Comparison of ENCODE assay signal across 8 cellular contexts in the genomic region with DNA sequence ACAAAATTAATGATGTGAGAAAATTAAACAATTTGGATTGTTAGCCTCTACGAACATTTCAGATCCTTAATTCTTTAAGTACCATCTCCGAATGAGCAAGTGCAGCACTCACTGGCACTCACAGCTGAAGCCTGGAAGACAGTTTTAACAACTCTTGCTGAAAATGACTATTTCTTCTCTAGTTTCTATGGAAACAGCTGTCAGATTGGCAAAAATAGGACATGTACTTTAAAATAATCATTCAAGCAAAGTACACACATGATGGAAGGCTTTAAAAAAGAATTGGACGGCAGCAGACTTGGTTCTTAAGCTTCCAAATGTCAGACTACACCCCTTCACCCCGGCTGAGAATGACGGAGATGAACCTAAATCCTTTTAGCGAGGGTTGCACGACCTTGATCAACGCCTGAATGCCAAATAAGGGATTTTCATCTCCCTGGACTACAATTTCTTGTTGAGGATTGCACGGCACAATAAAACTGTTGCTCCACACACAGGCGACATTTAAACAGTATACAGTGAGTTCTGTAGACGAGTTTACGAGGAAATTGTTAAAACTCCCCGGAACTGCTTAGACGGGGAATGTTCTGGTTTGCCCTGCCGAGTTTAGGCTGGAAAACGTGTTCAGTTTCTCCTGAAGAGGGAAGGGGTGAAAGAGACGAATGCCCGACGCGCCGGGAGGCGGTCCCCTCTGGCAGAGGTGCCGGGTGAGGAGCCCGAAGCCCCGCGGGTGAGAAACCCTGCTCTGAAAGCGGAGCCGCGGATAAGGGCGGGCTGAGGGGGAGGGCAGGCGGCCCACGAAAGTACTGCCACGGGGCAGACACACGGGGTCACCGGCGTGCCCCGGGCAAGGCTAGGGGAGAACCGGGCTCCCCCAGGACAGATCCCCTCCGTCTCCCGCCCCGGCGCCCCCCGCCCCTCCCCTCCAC. TPM values are rescaled to one million over a fixed set of nuclear protein-coding genes. Genes with fewer than 3 reads are reported as not detected.
DNase-seq lines count a peak whose midpoint lies in the region; ATAC-seq, FAIRE-seq and TF ChIP-seq lines count a peak whose summit lies in the region.

No MANE protein-coding gene starts in this region.

- H3K9me2 ChIP-seq in PC-3 (replicated peaks; ENCODE audit: low read length), result no peaks in the 10 kb centered on the region

- peaks cover 13% of the 10 kb centered on the region; the same call in 1 of the 2 replicates for H3K79me2 ChIP-seq in PC-3 (ENCODE audit: low read length)

- peak overlapping the region; percentile 88 for H2AFZ ChIP-seq in PC-3 (ENCODE audit: low read length)

- POLR2A ChIA-PET in PC-3 (lab: Charles Lee; ENCODE audit: unreplicated experiment), result interaction anchor here (0.6 to 0.9 kb wide), 3 partner anchors 324 to 979 kb away, joined by 3 to 4 read pairs (median 3); no protein-coding TSS in a partner anchor

- H3K9me3 ChIP-seq in PC-3 (ENCODE audit: low read length) (no peaks in the 10 kb centered on the region), esophagus squamous epithelium (no peaks in the 10 kb centered on the region)

- peak overlapping the region; percentile 99 for H3K4me2 ChIP-seq in PC-3 (ENCODE audit: low read length)

- DNase-seq in COR-L47 (lab: John Stamatoyannopoulos, UW) (peak; percentile 32), HTR-8/SVneo (ENCODE audit: insufficient read length, low spot score) (peak; percentile 26), PC-3 (peak; percentile 65), activated T-helper 1 cell treated with Interleukin-2 at 50 U/mL for 16 hours (ENCODE audit: low read depth) (peak; percentile 55), esophagus squamous epithelium (lab: John Stamatoyannopoulos, UW) (peak; percentile 69), myocyte (ENCODE audit: low read depth) (peak; percentile 87)
- peak; percentile 41 for DNase-seq in stimulated activated CD8-positive, alpha-beta memory T cell treated with anti-CD3 and anti-CD28 coated beads, Interleukin-7, amount 100 ng/mL, for 24 hours (ENCODE audit: low read depth)

- peak overlapping the region; percentile 79 for H3K9ac ChIP-seq in PC-3 (ENCODE audit: low read length)

- H3K36me3 ChIP-seq in PC-3 (ENCODE audit: low read depth, low read length) (no peaks in the 10 kb centered on the region), esophagus squamous epithelium (no peaks in the 10 kb centered on the region)

- TSS peak; percentile 66 for BruUV-seq in PC-3 (replicated peaks; lab: Mats Ljungman, UMichigan)

- H3K27me3 ChIP-seq in PC-3 (ENCODE audit: low read length) (no peaks in the 10 kb centered on the region), esophagus squamous epithelium (no peaks in the 10 kb centered on the region)

- ATAC-seq in GM21390 (IDR thresholded peaks at IDR 0.05; ENCODE audit: unreplicated experiment) (peak; percentile 57), PC-3 (peak; percentile 72)

- FAIRE-seq in HTR-8/SVneo (lab: Jason Lieb, UNC), result no peak

- TF ChIP-seq POLR2A in esophagus squamous epithelium (IDR thresholded peaks at IDR 0.05), result no peak

- no peaks in the 10 kb centered on the region for H4K20me1 ChIP-seq in PC-3 (ENCODE audit: low read length)

- CTCF ChIA-PET in PC-3 (lab: Charles Lee), result interaction anchor here (1.1 kb wide), 1 partner anchor 106 kb away, joined by 3 read pairs; no protein-coding TSS in a partner anchor

- peaks cover 11% of the 10 kb centered on the region for H3K4me1 ChIP-seq in PC-3 (ENCODE audit: insufficient read depth, low read length)
- peaks cover 0 to 28% (median 6%) of the 10 kb centered on the region in 3 donors for H3K4me1 ChIP-seq in esophagus squamous epithelium

- no peaks in the 10 kb centered on the region for H3F3A ChIP-seq in PC-3 (ENCODE audit: low read length, unreplicated experiment)

- H3K27ac ChIP-seq in PC-3 (ENCODE audit: low read length), result peak overlapping the region; percentile 66
- H3K27ac ChIP-seq in esophagus squamous epithelium, result peak overlapping the region; percentile 99 to 100 (median 100)

- H3K4me3 ChIP-seq in PC-3 (ENCODE audit: low read length), result peak overlapping the region; percentile 82
- H3K4me3 ChIP-seq in esophagus squamous epithelium, result peak overlapping the region; percentile 82 to 92 (median 86)

- no peak for TF ChIP-seq CTCF in PC-3 (conservative IDR thresholded peaks at IDR 0.05; ENCODE audit: low read depth, low read length)
- TF ChIP-seq CTCF in esophagus squamous epithelium (IDR thresholded peaks at IDR 0.05), result peak in 1 of 6 experiments; percentile 3

- intact Hi-C loops in PC-3 (cut with micrococcal nuclease) (loop anchor here (1.0 to 2.0 kb wide), 4 partner anchors 29 to 106 kb away; no protein-coding TSS in a partner anchor), esophagus squamous epithelium (cut with DNase I) (loop anchor here (10.0 kb wide), 1 partner anchor 109 kb away; no protein-coding TSS in a partner anchor)

- 2 to 3% methylated on average over 14 to 17 of the region's 43 CpGs for WGBS in esophagus squamous epithelium, 2 donors

RNA-seq across cellular contexts. Expression of gene OMA1, which starts 0.7 kb away (rescaled TPM):
- total RNA-seq in PC-3 (2014; rRNA removed), result 9.2 and 16.1 TPM in 2 replicates
- 10 to 100 TPM; 24.1 to 41.4 (median 30.5) TPM for total RNA-seq in esophagus squamous epithelium
- 39.9 and 40.2 TPM in 2 replicates for total RNA-seq in myocyte
- polyA plus RNA-seq in myocyte (2012), result 10.2 TPM

RNA-seq across cellular contexts. Expression of gene TACSTD2, which starts 31.2 kb away (rescaled TPM):
- 94.2 and 129 TPM in 2 replicates for total RNA-seq in PC-3 (2014; rRNA removed)
- total RNA-seq in esophagus squamous epithelium, result 1,000 to 10,000 TPM in 1 of 4 donors, 100 to 1,000 TPM in 3; 565 to 1,522 (median 625) TPM
- not detected in 2 replicates for total RNA-seq in myocyte
- polyA plus RNA-seq in myocyte (2012), result 0.06 TPM

Comparison
In these comparisons a context has a peak if more than half of its experiments do, and no peak if none do; other contexts are left out.
1. Peak in every context shown above with its lines: DNase-seq, ATAC-seq, H3K4me3 ChIP-seq and H3K27ac ChIP-seq.
2. DNase-seq: peak in every context shown above with its lines; median percentile 87 in myocyte; 69 in esophagus squamous epithelium; 65 in PC-3; 55 in activated T-helper 1 cell treated with Interleukin-2 at 50 U/mL for 16 hours; 41 in stimulated activated CD8-positive, alpha-beta memory T cell treated with anti-CD3 and anti-CD28 coated beads, Interleukin-7, amount 100 ng/mL, for 24 hours; 32 in COR-L47; 26 in HTR-8/SVneo.
3. RNA of gene TACSTD2, which starts 31.2 kb away (total RNA-seq): 565 to 1,522 TPM in esophagus squamous epithelium and 94.2 to 129 TPM in PC-3; not detected in myocyte; every median in the first group is over 10 times any median in the second.